Comparison of ENCODE assay signal across 10 cellular contexts in genomic region chr2:191758420-191759199, GRCh38.
DNase-seq lines count a peak whose midpoint lies in the region; TF ChIP-seq lines count a peak whose summit lies in the region.
"Had no signal": no experiment of that assay in that cellular context is flagged by ENCODE, and none has a peak within 500 bp of the region (broad histone marks: within the 10 kb centered on the region; RNA-seq: fewer than 3 reads in every experiment).

No MANE protein-coding gene starts in this region.

- H3K79me2 ChIP-seq in H9 (ENCODE audit: insufficient read depth, low read length) (no peaks in the 10 kb centered on the region), Karpas-422 (ENCODE audit: low read length) (no peaks in the 10 kb centered on the region)

- H3K9me3 ChIP-seq in H9 (ENCODE audit: control insufficient read depth, low read depth, low read length) (no peaks in the 10 kb centered on the region), Karpas-422 (ENCODE audit: low read length) (no peaks in the 10 kb centered on the region), adrenal gland (replicated peaks in 1 of 3) (no peaks in the 10 kb centered on the region)
- H3K9me3 ChIP-seq: BLaER1 had no signal

- H2BK5ac ChIP-seq in H9 (ENCODE audit: insufficient read length, low read length) = no peak overlapping the region

- H3K36me3 ChIP-seq in Karpas-422 (ENCODE audit: insufficient read depth, low read length) (no peaks in the 10 kb centered on the region), adrenal gland (replicated peaks in 1 of 2) (no peaks in the 10 kb centered on the region)
- H3K36me3 ChIP-seq: BLaER1 had no signal

- no peak overlapping the region for H4K8ac ChIP-seq in H9 (replicated peaks; ENCODE audit: insufficient read length, low read depth, low read length)

- H3K23me2 ChIP-seq in H9 (ENCODE audit: insufficient read length, low read depth, low read length, poor library complexity, severe bottlenecking) = no peaks in the 10 kb centered on the region

- H3K36me3 Mint-ChIP-seq in H9 (ENCODE audit: insufficient read depth in 1 of 3, low read depth in 3 of 3) = peaks cover 0 to 4% (median 2%) of the 10 kb centered on the region in 3 experiments; a peak in 3 of 7 replicates

- H3K23ac ChIP-seq in H9 (ENCODE audit: insufficient read length, low read depth, low read length) = no peak overlapping the region

- TF ChIP-seq POLR2A in adrenal gland (IDR thresholded peaks at IDR 0.05) = no peak

- no peak overlapping the region for H3K4me3 Mint-ChIP-seq in H9
- H3K4me3 Mint-ChIP-seq: nephron had no signal

- H2BK20ac ChIP-seq in H9 (ENCODE audit: low read depth, low read length, poor library complexity, severe bottlenecking) = no peak overlapping the region

- H4K20me1 ChIP-seq in H9 (ENCODE audit: control insufficient read depth, insufficient read depth, insufficient read length) = no peaks in the 10 kb centered on the region
- H4K20me1 ChIP-seq in Karpas-422 (ENCODE audit: insufficient read depth, low read depth, low read length) = no peaks in the 10 kb centered on the region
- H4K20me1 ChIP-seq: BLaER1 had no signal

- H3K4me3 ChIP-seq in Karpas-422 (ENCODE audit: low read length) = no peak overlapping the region
- H3K4me3 ChIP-seq in adrenal gland = peak overlapping the region in 1 of 4 donors; percentile 29
- H3K4me3 ChIP-seq: BLaER1 had no signal

- no peak overlapping the region for H3K18ac ChIP-seq in H9 (ENCODE audit: insufficient read length, low read depth, low read length)

- no CpG with 5 or more reads among the region's 13 CpGs for WGBS in H9 (ENCODE audit: extremely low coverage, insufficient read length, low lambda C conversion rate)
- 60 to 70% (median 61%) methylated on average over 13 of the region's 13 CpGs for WGBS in adrenal gland, 4 donors

- H3K4me1 ChIP-seq in H9 (ENCODE audit: insufficient read depth, low read length) = no peaks in the 10 kb centered on the region; the same call in 1 of the 2 replicates
- no peaks in the 10 kb centered on the region for H3K4me1 ChIP-seq in Karpas-422 (ENCODE audit: low read length)
- no peaks in the 10 kb centered on the region for H3K4me1 ChIP-seq in adrenal gland (replicated peaks in 1 of 2)
- H3K4me1 ChIP-seq: BLaER1 had no signal

- H3K79me1 ChIP-seq in H9 (ENCODE audit: insufficient read depth, low read depth, low read length, poor library complexity, severe bottlenecking) = no peaks in the 10 kb centered on the region

- no peak overlapping the region for H3K14ac ChIP-seq in H9 (ENCODE audit: insufficient read depth, low read length)

- H3K9ac ChIP-seq in H9 (ENCODE audit: extremely low read depth, insufficient read length, low read length) (no peak overlapping the region), Karpas-422 (ENCODE audit: low read length) (no peak overlapping the region)
- H3K9ac ChIP-seq: BLaER1 had no signal

- no peaks in the 10 kb centered on the region for H3K27me3 Mint-ChIP-seq in H9 (ENCODE audit: low read depth)

- H3K4me1 Mint-ChIP-seq in H9 = peaks cover 8 to 11% of the 10 kb centered on the region in 2 experiments

- no peak overlapping the region for H2BK120ac ChIP-seq in H9 (ENCODE audit: low read depth, low read length, poor library complexity, severe bottlenecking)

- no peak overlapping the region for H3T11ph ChIP-seq in H9 (ENCODE audit: low read length)

- H2BK15ac ChIP-seq in H9 (ENCODE audit: low read depth, low read length) = no peak overlapping the region

- H3K4ac ChIP-seq in H9 (ENCODE audit: low read depth, low read length) = no peak overlapping the region

- H3K27ac ChIP-seq in H9 (ENCODE audit: insufficient read length, low read depth, low read length) (no peak overlapping the region), Karpas-422 (ENCODE audit: low read length) (no peak overlapping the region), adrenal gland (no peak overlapping the region)
- H3K27ac ChIP-seq: BLaER1 had no signal

- peak; percentile 17 for DNase-seq in DMS153 treated with DMSO at 0.1 percent for 48 hours (lab: John Stamatoyannopoulos, UW; ENCODE audit: unreplicated experiment)
- DNase-seq in DMS153 (lab: John Stamatoyannopoulos, UW) = no peak
- peak; percentile 79 for DNase-seq in H9
- DNase-seq in Karpas-422 = peak; percentile 86
- DNase-seq in SW 1271 (lab: John Stamatoyannopoulos, UW) = peak; percentile 30 to 73
- DNase-seq in adrenal gland = peak; percentile 18 to 58 (median 41)
- DNase-seq in iPS-NIHi7 (ENCODE audit: extremely low spot score) = peak; percentile 85
- peak; percentile 36 for DNase-seq in stimulated activated CD8-positive, alpha-beta memory T cell treated with anti-CD3 and anti-CD28 coated beads, Interleukin-12 subunit alpha, Interleukin-12 subunit beta, amount 100 ng/mL, for 1 hour (ENCODE audit: low read depth)

- H2AK5ac ChIP-seq in H9 (ENCODE audit: insufficient read length, low read length) = no peak overlapping the region

- H3K27ac Mint-ChIP-seq in H9 = no peak overlapping the region
- H3K27ac Mint-ChIP-seq: nephron had no signal

- intact Hi-C loops in adrenal gland (cut with DNase I) = no loop called here

- H4K91ac ChIP-seq in H9 (ENCODE audit: insufficient read length, low read depth, low read length) = no peak overlapping the region

- H2BK12ac ChIP-seq in H9 (ENCODE audit: insufficient read length, low read depth, low read length) = no peak overlapping the region

- H3K9me3 Mint-ChIP-seq in H9 = peaks cover 3 to 4% of the 10 kb centered on the region in 2 experiments

- TF ChIP-seq CTCF in H9 (conservative IDR thresholded peaks at IDR 0.05) (peak; percentile 83), adrenal gland (IDR thresholded peaks at IDR 0.05) (peak; percentile 19 to 43 (median 30))

- no peaks in the 10 kb centered on the region for H3K9me2 ChIP-seq in Karpas-422 (replicated peaks; ENCODE audit: insufficient read depth, low read length)

- no peak overlapping the region for H3K4me2 ChIP-seq in H9 (ENCODE audit: insufficient read depth, insufficient read length, low read length)
- no peak overlapping the region for H3K4me2 ChIP-seq in Karpas-422 (ENCODE audit: low read depth, low read length, poor library complexity, severe bottlenecking)
- H3K4me2 ChIP-seq: BLaER1 had no signal

- no peak overlapping the region for H4K5ac ChIP-seq in H9 (ENCODE audit: insufficient read length, low read depth, low read length)

- no peak overlapping the region for H3K56ac ChIP-seq in H9 (ENCODE audit: insufficient read length, low read depth, low read length)

- H2AFZ ChIP-seq in H9 (ENCODE audit: low read length) (no peak overlapping the region), Karpas-422 (ENCODE audit: low read length) (no peak overlapping the region)

- H3K27me3 ChIP-seq in H9 (ENCODE audit: insufficient read depth, low read length) (no peaks in the 10 kb centered on the region), Karpas-422 (ENCODE audit: low read length) (no peaks in the 10 kb centered on the region), adrenal gland (no peaks in the 10 kb centered on the region)
- H3K27me3 ChIP-seq: BLaER1 had no signal
